In genomic region chr9:89920131-89920530, GRCh38 we compare ENCODE assay signal across 13 cellular contexts.
"Had no signal": no experiment of that assay in that cellular context is flagged by ENCODE, and none has a peak within 500 bp of the region (broad histone marks: within the 10 kb centered on the region; RNA-seq: fewer than 3 reads in every experiment).

No MANE protein-coding gene starts in this region.

- H3K27me3 ChIP-seq: gastroesophageal sphincter, sigmoid colon, upper lobe of right lung had no signal

- H3K4me1 ChIP-seq: sigmoid colon had no signal

- H3K27ac ChIP-seq: gastroesophageal sphincter, sigmoid colon, upper lobe of right lung had no signal

- H3K9me3 ChIP-seq: gastroesophageal sphincter, mucosa of descending colon, sigmoid colon, SK-N-SH, upper lobe of right lung had no signal

- H3K9me3 Mint-ChIP-seq: activated naive CD4-positive, alpha-beta T cell treated with anti-CD3 and anti-CD28 coated beads, Interleukin-2, amount 50 U/mL, for 72 hours; brain; effector memory CD8-positive, alpha-beta T cell; memory B cell; nephron progenitor cell had no signal

- DNase-seq: activated T-cell treated with anti-CD3 and anti-CD28 coated beads for 4 hours; aorta; effector memory CD8-positive, alpha-beta T cell; nephron progenitor cell; sigmoid colon; SK-N-SH; upper lobe of right lung had no signal

- H3K4me3 Mint-ChIP-seq: brain; effector memory CD8-positive, alpha-beta T cell; memory B cell; nephron progenitor cell had no signal

- H3K27ac Mint-ChIP-seq: activated naive CD4-positive, alpha-beta T cell treated with anti-CD3 and anti-CD28 coated beads, Interleukin-2, amount 50 U/mL, for 72 hours; effector memory CD8-positive, alpha-beta T cell; memory B cell; nephron progenitor cell had no signal

- H3K4me3 ChIP-seq: gastroesophageal sphincter, mucosa of descending colon, sigmoid colon, smooth muscle cell, upper lobe of right lung had no signal

- H3K36me3 Mint-ChIP-seq: activated naive CD4-positive, alpha-beta T cell treated with anti-CD3 and anti-CD28 coated beads, Interleukin-2, amount 50 U/mL, for 72 hours; brain; memory B cell had no signal

- H3K36me3 ChIP-seq: gastroesophageal sphincter, sigmoid colon, upper lobe of right lung had no signal

- H3K9ac ChIP-seq: SK-N-SH had no signal

- H3K4me2 ChIP-seq: SK-N-SH, smooth muscle cell had no signal
